Comparison of ENCODE assay signal across 8 cellular contexts in the genomic region with DNA sequence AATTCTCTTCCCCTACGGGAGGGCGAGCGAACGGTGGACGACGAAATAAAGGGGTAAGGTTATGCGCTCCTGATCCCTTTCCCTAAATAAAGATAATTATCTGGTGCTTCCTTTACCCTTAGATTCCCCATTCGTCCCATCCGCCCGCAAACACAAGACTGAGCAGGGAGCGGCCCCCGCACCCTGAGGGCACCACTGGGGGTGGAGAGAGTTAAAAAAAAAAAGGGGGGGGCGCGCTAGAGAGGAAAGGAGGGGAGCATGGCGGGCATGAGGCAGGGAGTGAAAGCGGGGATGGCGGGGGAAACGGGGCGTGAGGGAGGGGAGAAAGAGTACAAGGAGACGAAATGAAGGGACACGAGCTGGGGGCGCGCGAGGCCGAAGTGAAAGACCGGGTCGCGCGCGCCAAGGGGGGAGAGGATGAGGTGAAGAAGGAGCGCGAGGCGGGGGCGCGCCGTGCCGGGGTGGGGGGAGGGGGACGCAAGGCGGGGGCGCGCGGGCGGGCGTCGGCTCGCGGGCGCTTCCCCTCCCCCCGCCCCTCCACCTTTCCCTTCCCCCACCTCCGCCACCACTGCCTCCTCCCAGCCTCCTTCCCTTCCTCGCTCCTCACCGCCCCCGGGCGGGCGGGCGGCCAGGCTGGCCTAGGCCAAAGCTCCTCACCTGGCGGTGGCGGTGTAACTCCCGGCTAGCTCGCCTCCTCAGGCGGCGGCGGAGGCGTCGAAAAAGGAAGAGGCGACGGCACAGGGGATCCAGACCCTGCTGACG. TPM values are rescaled to one million over a fixed set of nuclear protein-coding genes. Genes with fewer than 3 reads are reported as not detected.
DNase-seq lines count a peak whose midpoint lies in the region; ATAC-seq and TF ChIP-seq lines count a peak whose summit lies in the region.

No MANE protein-coding gene starts in this region.

- POLR2A ChIA-PET in BJ (lab: Charles Lee) = interaction anchor here (0.5 to 1.0 kb wide), 3 partner anchors 16 to 67 kb away, joined by 6 to 9 read pairs (median 6); no protein-coding TSS in a partner anchor

- peak overlapping the region; percentile 66 for H3K27ac ChIP-seq in parathyroid adenoma

- H3K4me1 ChIP-seq in parathyroid adenoma = peaks cover 6% of the 10 kb centered on the region

- CTCF ChIA-PET in BJ (lab: Yijun Ruan, JAX) = interaction anchor here (0.6 to 3.3 kb wide), 8 partner anchors 12 to 125 kb away, joined by 3 to 15 read pairs (median 4); a partner anchor contains a TSS

- H2AFZ ChIP-seq in parathyroid adenoma = peak overlapping the region; percentile 76

- H3K27me3 ChIP-seq in BJ (ENCODE audit: control insufficient read depth, insufficient read depth, low read length) (no peaks in the 10 kb centered on the region), parathyroid adenoma (ENCODE audit: control insufficient read depth, insufficient read depth, low read length) (no peaks in the 10 kb centered on the region)

- H3K4me3 ChIP-seq in BJ (ENCODE audit: low read depth, low read length) = peak overlapping the region; percentile 76
- H3K4me3 ChIP-seq in parathyroid adenoma (ENCODE audit: low read depth, low read length) = peak overlapping the region; percentile 69

- DNase-seq in BJ (ENCODE audit: low read depth) = no peak
- peak; percentile 62 for DNase-seq in NCI-H446 treated with DMSO at 0.1 percent for 48 hours (lab: John Stamatoyannopoulos, UW)
- DNase-seq in activated T-cell treated with anti-CD3 and anti-CD28 coated beads for 4 hours = peak; percentile 47
- peak; percentile 46 for DNase-seq in globus pallidus (ENCODE audit: low spot score)
- no peak for DNase-seq in DMS114 treated with DMSO at 0.1 percent for 48 hours (lab: John Stamatoyannopoulos, UW; ENCODE audit: unreplicated experiment)

- TF ChIP-seq CTCF in BJ (IDR thresholded peaks at IDR 0.05; ENCODE audit: insufficient read depth, low read depth, low read length) (peak; percentile 13; the same call in 1 of the 2 replicates), parathyroid adenoma (IDR thresholded peaks at IDR 0.05) (no peak)

- H3K9ac ChIP-seq in parathyroid adenoma = no peak overlapping the region

- ATAC-seq in GM18508 (IDR thresholded peaks at IDR 0.05; ENCODE audit: insufficient read depth, unreplicated experiment) (peak; percentile 7), HG02970 (IDR thresholded peaks at IDR 0.05; ENCODE audit: low FRiP score, unreplicated experiment) (peak; percentile 18)

- no peaks in the 10 kb centered on the region for H3K9me3 ChIP-seq in parathyroid adenoma (ENCODE audit: control insufficient read depth, low read length)

- H3K79me2 ChIP-seq in parathyroid adenoma = peaks cover 8% of the 10 kb centered on the region

- H3K4me2 ChIP-seq in parathyroid adenoma (ENCODE audit: low read length) = peak overlapping the region; percentile 89

- H3K36me3 ChIP-seq in BJ (ENCODE audit: control insufficient read depth, insufficient read depth, low read length) = no peaks in the 10 kb centered on the region; the same call in 1 of the 2 replicates
- no peaks in the 10 kb centered on the region for H3K36me3 ChIP-seq in parathyroid adenoma (ENCODE audit: control insufficient read depth, insufficient read depth, low read length)

RNA-seq across cellular contexts. Expression of a gene that starts 0.5 kb away (rescaled TPM):
- polyA plus RNA-seq in BJ (2011; rRNA removed) = 3.6 and 4.4 TPM in 2 replicates
- polyA minus RNA-seq in BJ (2011; rRNA and poly(A)+ RNA removed) = 12.6 and 19.0 TPM in 2 replicates

RNA-seq across cellular contexts. Expression of a gene that starts 24.3 kb away (rescaled TPM):
- polyA plus RNA-seq in BJ (2011; rRNA removed) = 10.1 and 17.6 TPM in 2 replicates
- 15.9 and 22.5 TPM in 2 replicates for polyA minus RNA-seq in BJ (2011; rRNA and poly(A)+ RNA removed)

RNA-seq across cellular contexts. Expression of a gene that starts 36.2 kb away (rescaled TPM):
- 17.7 and 25.2 TPM in 2 replicates for polyA plus RNA-seq in BJ (2011; rRNA removed)
- polyA minus RNA-seq in BJ (2011; rRNA and poly(A)+ RNA removed) = 33.8 and 37.9 TPM in 2 replicates

RNA-seq across cellular contexts. Expression of a gene that starts 41.1 kb away (rescaled TPM):
- polyA plus RNA-seq in BJ (2011; rRNA removed) = 97.6 and 121 TPM in 2 replicates
- polyA minus RNA-seq in BJ (2011; rRNA and poly(A)+ RNA removed) = 47.4 and 67.6 TPM in 2 replicates

RNA-seq across cellular contexts. Expression of a gene that starts 45.4 kb away (rescaled TPM):
- 8.0 and 8.7 TPM in 2 replicates for polyA plus RNA-seq in BJ (2011; rRNA removed)
- polyA minus RNA-seq in BJ (2011; rRNA and poly(A)+ RNA removed) = 3.6 and 6.2 TPM in 2 replicates

Comparison
In these comparisons a context has a peak if more than half of its experiments do, and no peak if none do; other contexts are left out.
1. DNase-seq: peak in NCI-H446 treated with DMSO at 0.1 percent for 48 hours (single experiment), activated T-cell treated with anti-CD3 and anti-CD28 coated beads for 4 hours (single experiment) and globus pallidus (single experiment); none in BJ (single experiment) and DMS114 treated with DMSO at 0.1 percent for 48 hours (single experiment).